10 cellular contexts compared by ENCODE assay signal in the genomic region with DNA sequence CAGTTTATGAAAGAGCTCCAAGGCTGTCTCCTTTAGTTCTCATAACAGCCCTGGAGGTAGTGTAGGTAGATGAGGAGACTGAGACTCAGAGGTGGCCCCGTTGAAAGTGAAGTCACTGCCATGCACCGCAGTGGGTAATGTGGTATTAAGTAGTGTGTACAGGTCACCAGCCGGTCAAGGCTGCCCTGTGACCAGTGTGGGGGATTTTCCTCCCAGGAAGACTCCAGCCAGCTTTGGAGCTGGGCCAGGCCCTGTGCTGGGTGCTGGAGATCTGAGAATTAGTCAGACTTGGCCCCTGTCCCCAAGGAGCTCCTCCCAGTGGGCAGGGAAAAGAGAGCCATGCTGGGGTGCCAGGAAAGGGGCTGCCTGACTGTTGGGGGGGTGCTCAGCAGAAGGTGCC. TPM values are rescaled to one million over a fixed set of nuclear protein-coding genes. Genes with fewer than 3 reads are reported as not detected.
DNase-seq lines count a peak whose midpoint lies in the region; FAIRE-seq and TF ChIP-seq lines count a peak whose summit lies in the region.
"Had no signal": no experiment of that assay in that cellular context is flagged by ENCODE, and none has a peak within 500 bp of the region (broad histone marks: within the 10 kb centered on the region; RNA-seq: fewer than 3 reads in every experiment).

No MANE protein-coding gene starts in this region.

- peak overlapping the region; percentile 73 for H2BK5ac ChIP-seq in neuronal stem cell (ENCODE audit: low read length)

- peak overlapping the region; percentile 8 to 92 (median 79) for H3K4me2 ChIP-seq in BLaER1 treated with 17β-estradiol and CSF1 and Interleukin-3, amounts not matched to agents 10 nM and 100 nM
- no peak overlapping the region for H3K4me2 ChIP-seq in endothelial cell of umbilical vein (ENCODE audit: insufficient read depth, low read length)
- H3K4me2 ChIP-seq in neuronal stem cell (ENCODE audit: insufficient read depth, low read length, poor library complexity, severe bottlenecking), result no peak overlapping the region

- H3K23ac ChIP-seq in neuronal stem cell (ENCODE audit: low read depth, low read length, poor library complexity), result peak overlapping the region; percentile 29

- H4K91ac ChIP-seq in neuronal stem cell (ENCODE audit: low read depth, low read length, poor library complexity), result no peak overlapping the region

- H2BK120ac ChIP-seq in neuronal stem cell (ENCODE audit: low read depth, low read length), result no peak overlapping the region

- H4K8ac ChIP-seq in neuronal stem cell (ENCODE audit: low read depth, low read length), result no peak overlapping the region

- H3K4me1 ChIP-seq in BLaER1 treated with 17β-estradiol and CSF1 and Interleukin-3, amounts not matched to agents 10 nM and 100 nM, result peaks cover 45 to 89% (median 63%) of the 10 kb centered on the region in 10 experiments
- H3K4me1 ChIP-seq in endothelial cell of umbilical vein (ENCODE audit: control insufficient read depth, extremely low read depth, insufficient read depth, low read length), result peaks cover 17% of the 10 kb centered on the region
- peaks cover 0 to under 1% of the 10 kb centered on the region in 2 donors for H3K4me1 ChIP-seq in neuronal stem cell (ENCODE audit: control insufficient read depth in 2 of 2, insufficient read depth in 1 of 2, low read depth in 1 of 2, low read length in 2 of 2)

- H3K4me3 ChIP-seq in BLaER1 treated with 17β-estradiol and CSF1 and Interleukin-3, amounts not matched to agents 10 nM and 100 nM, result no peak overlapping the region
- H3K4me3 ChIP-seq in endothelial cell of umbilical vein (replicated peaks in 1 of 3; ENCODE audit: insufficient read depth in 1 of 3, low read depth in 1 of 3, low read length in 3 of 3), result no peak overlapping the region
- no peak overlapping the region for H3K4me3 ChIP-seq in neuronal stem cell (ENCODE audit: low read length in 2 of 2)

- no peak for TF ChIP-seq CTCF in endothelial cell of umbilical vein (IDR thresholded peaks at IDR 0.05; ENCODE audit: extremely low read depth in 1 of 2, insufficient read depth in 1 of 2, low read depth in 1 of 2, low read length in 2 of 2)
- no peak for TF ChIP-seq CTCF in nephron progenitor cell (IDR thresholded peaks at IDR 0.05)

- H3K27ac Mint-ChIP-seq in nephron progenitor cell, result no peak overlapping the region

- BruUV-seq in endothelial cell of umbilical vein (replicated peaks; lab: Mats Ljungman, UMichigan), result no TSS peak

- intact Hi-C loops in endothelial cell of umbilical vein (cut with micrococcal nuclease), result no loop called here

- H3K9me3 Mint-ChIP-seq in nephron progenitor cell, result no peaks in the 10 kb centered on the region

- H3K14ac ChIP-seq in neuronal stem cell (ENCODE audit: low read length), result no peak overlapping the region

- H2BK15ac ChIP-seq in neuronal stem cell (ENCODE audit: low read length), result no peak overlapping the region

- POLR2A ChIA-PET in endothelial cell of umbilical vein (lab: Charles Lee), result no interaction called here

- peaks cover 0 to 3% (median 0%) of the 10 kb centered on the region in 11 experiments; a peak in 1 of 22 replicates for H3K27me3 ChIP-seq in BLaER1 treated with 17β-estradiol and CSF1 and Interleukin-3, amounts not matched to agents 10 nM and 100 nM
- H3K27me3 ChIP-seq in endothelial cell of umbilical vein (ENCODE audit: control insufficient read depth in 2 of 2, insufficient read depth in 2 of 2, low read length in 2 of 2) (no peaks in the 10 kb centered on the region), neuronal stem cell (ENCODE audit: control insufficient read depth in 3 of 3, insufficient read depth in 3 of 3, low read depth in 1 of 3, low read length in 3 of 3) (no peaks in the 10 kb centered on the region)

- H3K4ac ChIP-seq in neuronal stem cell (ENCODE audit: low read length), result no peak overlapping the region

- H3K79me1 ChIP-seq in neuronal stem cell (ENCODE audit: low read depth, low read length), result no peaks in the 10 kb centered on the region

- peak overlapping the region in 1 of 11 experiments; percentile 36; a peak in 1 of 22 replicates for H3K27ac ChIP-seq in BLaER1 treated with 17β-estradiol and CSF1 and Interleukin-3, amounts not matched to agents 10 nM and 100 nM
- no peak overlapping the region for H3K27ac ChIP-seq in endothelial cell of umbilical vein (ENCODE audit: insufficient read depth, low read depth, low read length)
- no peak overlapping the region for H3K27ac ChIP-seq in neuronal stem cell (replicated peaks; ENCODE audit: low read length)

- peak overlapping the region in 1 of 11 experiments; percentile 16; a peak in 1 of 22 replicates for H3K9ac ChIP-seq in BLaER1 treated with 17β-estradiol and CSF1 and Interleukin-3, amounts not matched to agents 10 nM and 100 nM
- no peak overlapping the region for H3K9ac ChIP-seq in endothelial cell of umbilical vein (replicated peaks; ENCODE audit: extremely low read depth, insufficient read depth, low read length)
- H3K9ac ChIP-seq in neuronal stem cell (ENCODE audit: low read depth, low read length, poor library complexity), result no peak overlapping the region

- peaks cover 0 to 34% (median 5%) of the 10 kb centered on the region in 11 experiments; a peak in 8 of 22 replicates for H4K20me1 ChIP-seq in BLaER1 treated with 17β-estradiol and CSF1 and Interleukin-3, amounts not matched to agents 10 nM and 100 nM
- no peaks in the 10 kb centered on the region for H4K20me1 ChIP-seq in endothelial cell of umbilical vein (replicated peaks; ENCODE audit: control insufficient read depth, extremely low read depth, insufficient read depth, low read length)

- peaks cover 0 to 4% (median 0%) of the 10 kb centered on the region in 11 experiments; a peak in 1 of 22 replicates for H3K36me3 ChIP-seq in BLaER1 treated with 17β-estradiol and CSF1 and Interleukin-3, amounts not matched to agents 10 nM and 100 nM
- no peaks in the 10 kb centered on the region for H3K36me3 ChIP-seq in endothelial cell of umbilical vein (ENCODE audit: control insufficient read depth in 2 of 2, extremely low read depth in 1 of 2, insufficient read depth in 2 of 2, low read length in 2 of 2)
- peaks cover 2 to 36% of the 10 kb centered on the region in 2 donors for H3K36me3 ChIP-seq in neuronal stem cell (replicated peaks in 1 of 2; ENCODE audit: control insufficient read depth in 2 of 2, insufficient read depth in 2 of 2, low read length in 2 of 2)

- no peak overlapping the region for H3K4me3 Mint-ChIP-seq in nephron progenitor cell

- H3K27me3 Mint-ChIP-seq in nephron progenitor cell (ENCODE audit: low read depth, poor library complexity), result peaks cover 2% of the 10 kb centered on the region

- no peak overlapping the region for H2AK5ac ChIP-seq in neuronal stem cell (ENCODE audit: low read depth, low read length)

- CTCF ChIA-PET in endothelial cell of umbilical vein (lab: Charles Lee), result interaction anchor here (0.7 to 9.1 kb wide), 9 partner anchors 14 to 440 kb away, joined by 3 to 89 read pairs (median 5); partner anchors contain the start of gene MYO7A

- dilution Hi-C loops in endothelial cell of umbilical vein (cut with MboI; ENCODE audit: extremely low pct_ligation_motif_present, low sequenced_read_pairs), result no loop called here

- DNase-seq in NCI-H446 treated with DMSO at 0.1 percent for 48 hours (lab: John Stamatoyannopoulos, UW) (peak; percentile 79), endothelial cell of umbilical vein (ENCODE audit: low read depth, low spot score) (peak; percentile 60), neuronal stem cell (ENCODE audit: low spot score) (no peak), nephron progenitor cell (no peak), mesenteric fat pad (ENCODE audit: low spot score) (no peak), GF-D8 (lab: John Stamatoyannopoulos, UW) (no peak), putamen (ENCODE audit: low spot score) (no peak)
- DNase-seq: activated effector memory CD4-positive, alpha-beta T cell treated with anti-CD3 and anti-CD28 coated beads, Interleukin-2, amount 50 U/mL, for 16 hours had no signal

- no peaks in the 10 kb centered on the region for H3K9me1 ChIP-seq in endothelial cell of umbilical vein (replicated peaks; ENCODE audit: control insufficient read depth, extremely low read depth, insufficient read depth, low read length)

- peaks cover 36% of the 10 kb centered on the region for H3K4me1 Mint-ChIP-seq in nephron progenitor cell

- no peak overlapping the region for H2BK12ac ChIP-seq in neuronal stem cell (ENCODE audit: low read length)

- no peaks in the 10 kb centered on the region for H3K9me3 ChIP-seq in BLaER1 treated with 17β-estradiol and CSF1 and Interleukin-3, amounts not matched to agents 10 nM and 100 nM (replicated peaks in 1 of 11)
- H3K9me3 ChIP-seq in endothelial cell of umbilical vein (replicated peaks; ENCODE audit: control insufficient read depth, insufficient read depth, low read length) (no peaks in the 10 kb centered on the region), neuronal stem cell (replicated peaks in 1 of 2; ENCODE audit: control insufficient read depth in 2 of 2, insufficient read depth in 1 of 2, low read depth in 1 of 2, low read length in 2 of 2) (no peaks in the 10 kb centered on the region)

- H3K36me3 Mint-ChIP-seq in nephron progenitor cell (ENCODE audit: low read depth), result no peaks in the 10 kb centered on the region

- no CpG with 5 or more reads among the region's 3 CpGs for WGBS in neuronal stem cell (ENCODE audit: extremely low coverage in 2 of 2, insufficient read length in 2 of 2, insufficient replicate concordance in 1 of 2), 2 donors

- H3K79me2 ChIP-seq in endothelial cell of umbilical vein (ENCODE audit: control insufficient read depth, insufficient read depth, low read length), result no peaks in the 10 kb centered on the region

- H2AFZ ChIP-seq in endothelial cell of umbilical vein (ENCODE audit: low read depth, low read length) (no peak overlapping the region), neuronal stem cell (ENCODE audit: low read length) (no peak overlapping the region)

- no peak for TF ChIP-seq POLR2A in endothelial cell of umbilical vein (IDR thresholded peaks at IDR 0.05; ENCODE audit: low read depth, low read length)

- peak overlapping the region; percentile 57 for H3K18ac ChIP-seq in neuronal stem cell (ENCODE audit: low read length)

- FAIRE-seq in endothelial cell of umbilical vein (lab: Jason Lieb, UNC), result peak; percentile 8
- FAIRE-seq: G401.6 had no signal

RNA-seq across cellular contexts. Expression of gene OMP, which starts 5.3 kb away (rescaled TPM):
- total RNA-seq in endothelial cell of umbilical vein (0.76 and 0.80 TPM in 2 replicates), mesenteric fat pad (not detected)
- 0.30 TPM in 1 of 2 replicates, not detected in the other for polyA plus RNA-seq in endothelial cell of umbilical vein
- not detected in 2 replicates for polyA plus RNA-seq in endothelial cell of umbilical vein (2011; cell fraction: cytosol; rRNA removed)
- polyA plus RNA-seq in endothelial cell of umbilical vein (2011; cell fraction: nucleus; rRNA removed), result 0.91 TPM in 1 of 2 replicates, not detected in the other
- not detected in 2 replicates for polyA plus RNA-seq in endothelial cell of umbilical vein (2012)
- polyA minus RNA-seq in endothelial cell of umbilical vein, result 1.6 TPM in 1 of 2 replicates, not detected in the other
- polyA minus RNA-seq in endothelial cell of umbilical vein (2011; cell fraction: cytosol; rRNA and poly(A)+ RNA removed), result not detected
- polyA minus RNA-seq in endothelial cell of umbilical vein (2011; cell fraction: nucleus; rRNA and poly(A)+ RNA removed), result 1.3 and 2.8 TPM in 2 replicates
- polyA plus RNA-seq in neuronal stem cell (2013, experiment 1 of 2), result not detected
- not detected for polyA plus RNA-seq in neuronal stem cell (2013, experiment 2 of 2)

RNA-seq across cellular contexts. Expression of gene MYO7A, which starts 20.1 kb away (rescaled TPM):
- total RNA-seq in endothelial cell of umbilical vein (1.4 and 3.6 TPM in 2 replicates), mesenteric fat pad (23.2 TPM)
- polyA plus RNA-seq in endothelial cell of umbilical vein, result 1.1 and 1.3 TPM in 2 replicates
- polyA plus RNA-seq in endothelial cell of umbilical vein (2011; cell fraction: cytosol; rRNA removed), result 0.94 and 0.96 TPM in 2 replicates
- polyA plus RNA-seq in endothelial cell of umbilical vein (2011; cell fraction: nucleus; rRNA removed), result 3.6 and 4.3 TPM in 2 replicates
- polyA plus RNA-seq in endothelial cell of umbilical vein (2012), result 0.20 and 0.29 TPM in 2 replicates
- polyA minus RNA-seq in endothelial cell of umbilical vein, result 1.0 and 1.3 TPM in 2 replicates
- polyA minus RNA-seq in endothelial cell of umbilical vein (2011; cell fraction: cytosol; rRNA and poly(A)+ RNA removed), result not detected
- 1.4 and 1.9 TPM in 2 replicates for polyA minus RNA-seq in endothelial cell of umbilical vein (2011; cell fraction: nucleus; rRNA and poly(A)+ RNA removed)
- polyA plus RNA-seq in neuronal stem cell (2013, experiment 1 of 2), result 0.71 TPM
- polyA plus RNA-seq in neuronal stem cell (2013, experiment 2 of 2), result 0.60 TPM

RNA-seq across cellular contexts. Expression of gene CAPN5, which starts 41.2 kb away (rescaled TPM):
- total RNA-seq in endothelial cell of umbilical vein (14.3 and 15.0 TPM in 2 replicates), mesenteric fat pad (5.1 TPM)
- polyA plus RNA-seq in endothelial cell of umbilical vein, result 16.6 and 17.0 TPM in 2 replicates
- polyA plus RNA-seq in endothelial cell of umbilical vein (2011; cell fraction: cytosol; rRNA removed), result 9.6 and 11.1 TPM in 2 replicates
- 36.2 and 38.8 TPM in 2 replicates for polyA plus RNA-seq in endothelial cell of umbilical vein (2011; cell fraction: nucleus; rRNA removed)
- 18.8 and 22.0 TPM in 2 replicates for polyA plus RNA-seq in endothelial cell of umbilical vein (2012)
- 10.2 and 11.7 TPM in 2 replicates for polyA minus RNA-seq in endothelial cell of umbilical vein
- not detected for polyA minus RNA-seq in endothelial cell of umbilical vein (2011; cell fraction: cytosol; rRNA and poly(A)+ RNA removed)
- polyA minus RNA-seq in endothelial cell of umbilical vein (2011; cell fraction: nucleus; rRNA and poly(A)+ RNA removed), result 9.4 and 11.9 TPM in 2 replicates
- 7.6 TPM for polyA plus RNA-seq in neuronal stem cell (2013, experiment 1 of 2)
- polyA plus RNA-seq in neuronal stem cell (2013, experiment 2 of 2), result 8.0 TPM

Comparison
In these comparisons a context has a peak if more than half of its experiments do, and no peak if none do; other contexts are left out.
1. H3K4me2 ChIP-seq: peak in BLaER1 treated with 17β-estradiol and CSF1 and Interleukin-3, amounts not matched to agents 10 nM and 100 nM (11 of 11); none in endothelial cell of umbilical vein (single experiment) and neuronal stem cell (single experiment).
2. DNase-seq: peak in NCI-H446 treated with DMSO at 0.1 percent for 48 hours (single experiment) and endothelial cell of umbilical vein (single experiment); none in neuronal stem cell (single experiment), nephron progenitor cell (single experiment), mesenteric fat pad (single experiment), GF-D8 (single experiment) and putamen (single experiment).